13 cellular contexts compared by ENCODE assay signal in the genomic region with DNA sequence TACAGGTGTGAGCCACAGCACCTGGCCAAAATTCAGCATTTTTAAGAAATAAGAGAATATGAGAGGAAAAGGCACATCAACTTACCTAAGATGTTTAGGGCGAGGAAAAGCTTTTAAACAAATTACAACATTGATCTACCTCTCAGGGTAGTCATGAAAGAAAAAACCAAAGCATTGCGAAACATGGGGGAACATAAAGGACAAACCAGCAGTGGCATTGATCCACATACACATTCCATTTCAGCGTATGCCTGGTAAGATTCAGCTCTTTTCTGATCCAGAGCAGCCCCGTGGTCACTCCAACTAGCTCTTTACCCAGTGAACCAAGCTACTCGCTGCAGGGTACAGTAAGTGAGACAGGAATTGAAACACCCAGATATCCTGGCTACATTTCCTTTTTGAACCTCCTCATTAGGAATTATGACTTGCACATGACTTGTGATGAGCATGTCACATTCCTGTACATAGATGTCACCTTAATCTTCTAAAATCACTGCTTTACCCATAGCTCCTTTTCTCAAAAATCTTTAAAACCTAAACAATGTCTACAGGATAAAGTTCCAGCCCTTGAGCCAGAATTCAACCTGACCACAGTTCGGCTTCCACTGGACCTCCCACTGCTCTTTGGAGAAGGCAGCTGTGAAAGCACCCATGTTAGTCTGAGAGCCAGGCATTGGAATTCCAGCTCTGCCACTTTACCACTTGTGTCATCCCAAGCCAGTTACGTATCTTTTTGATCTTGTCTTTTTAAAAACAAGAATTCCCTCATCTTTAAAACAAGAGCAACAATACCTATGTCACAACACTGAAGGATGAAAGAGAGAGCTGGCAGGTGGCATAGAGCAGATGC. TPM values are rescaled to one million over a fixed set of nuclear protein-coding genes. Genes with fewer than 3 reads are reported as not detected.
DNase-seq lines count a peak whose midpoint lies in the region; ATAC-seq, FAIRE-seq and TF ChIP-seq lines count a peak whose summit lies in the region.
"Had no signal": no experiment of that assay in that cellular context is flagged by ENCODE, and none has a peak within 500 bp of the region (broad histone marks: within the 10 kb centered on the region; RNA-seq: fewer than 3 reads in every experiment).

No MANE protein-coding gene starts in this region.

- H3K27ac ChIP-seq in HepG2 (ENCODE audit: extremely low read length, insufficient read depth, low read length) (no peak overlapping the region), right lobe of liver (no peak overlapping the region), vagina (peak overlapping the region; percentile 10)

- no peaks in the 10 kb centered on the region for H3K9me3 Mint-ChIP-seq in MCF 10A (ENCODE audit: unreplicated experiment)
- H3K9me3 Mint-ChIP-seq: natural killer cell had no signal

- H3K4me3 ChIP-seq in HepG2 (replicated peaks in 1 of 3; ENCODE audit: insufficient read depth in 1 of 3, low read depth in 2 of 3, low read length in 3 of 3), result no peak overlapping the region
- H3K4me3 ChIP-seq in right lobe of liver, result no peak overlapping the region
- H3K4me3 ChIP-seq in vagina, result no peak overlapping the region

- TF ChIP-seq EP300 in HepG2 (IDR thresholded peaks at IDR 0.05; ENCODE audit: low read depth in 2 of 2, low read length in 2 of 2) (no peak), HepG2 (CRISPR knock-in tag; IDR thresholded peaks at IDR 0.05; ENCODE audit: borderline replicate concordance) (no peak)

- no peak overlapping the region for H2AFZ ChIP-seq in HepG2 (ENCODE audit: low read length)

- POLR2A ChIA-PET in HepG2 (lab: Yijun Ruan, JAX) (no interaction called here), MCF 10A (lab: Yijun Ruan, JAX) (interaction anchor here (0.6 to 6.4 kb wide), 17 partner anchors 14 to 185 kb away, joined by 3 to 64 read pairs (median 4); a partner anchor contains a TSS)

- CTCF ChIA-PET in HepG2 (lab: Yijun Ruan, JAX; ENCODE audit: low intra/inter-chr PET ratio, low total read pairs), result no interaction called here
- CTCF ChIA-PET in MCF 10A (lab: Yijun Ruan, JAX), result interaction anchor here (0.6 to 2.1 kb wide), 8 partner anchors 11 to 951 kb away, joined by 3 to 10 read pairs (median 3); a partner anchor contains a TSS

- H3K36me3 ChIP-seq in HepG2 (replicated peaks in 1 of 2; ENCODE audit: control insufficient read depth in 1 of 2, insufficient read depth in 2 of 2, low read length in 2 of 2) (no peaks in the 10 kb centered on the region), right lobe of liver (no peaks in the 10 kb centered on the region), vagina (no peaks in the 10 kb centered on the region)
- H3K36me3 ChIP-seq: Peyer's patch had no signal

- no peak overlapping the region for H3K9ac ChIP-seq in HepG2 (ENCODE audit: insufficient read depth, low read depth, low read length)

- FAIRE-seq in HepG2 (lab: Jason Lieb, UNC), result no peak

- peaks cover 34% of the 10 kb centered on the region for H3K4me1 ChIP-seq in HepG2 (ENCODE audit: insufficient read depth, low read length)
- peaks cover 0 to 3% (median 0%) of the 10 kb centered on the region in 4 donors for H3K4me1 ChIP-seq in right lobe of liver
- peaks cover 80% of the 10 kb centered on the region for H3K4me1 ChIP-seq in vagina

- peak; percentile 43 for DNase-seq in HepG2 (ENCODE audit: low spot score)
- DNase-seq in right lobe of liver, result no peak
- DNase-seq in MCF 10A (ENCODE audit: unreplicated experiment), result peak; percentile 58
- DNase-seq in kidney tubule cell (ENCODE audit: low spot score), result peak; percentile 37
- DNase-seq in vagina (ENCODE audit: extremely low spot score in 2 of 2), result no peak
- no peak for DNase-seq in DMS153 (lab: John Stamatoyannopoulos, UW)
- DNase-seq in activated naive CD4-positive, alpha-beta T cell treated with anti-CD3 and anti-CD28 coated beads, Interleukin-2, amount 50 U/mL, for 16 hours, result no peak
- DNase-seq: activated CD4-positive, alpha-beta T cell treated with anti-CD3 and anti-CD28 coated beads for 36 hours; cortex of kidney; natural killer cell; NCI-H2081; Peyer's patch had no signal

- TF ChIP-seq CTCF in HepG2 (CRISPR knock-in tag; IDR thresholded peaks at IDR 0.05), result no peak
- TF ChIP-seq CTCF in right lobe of liver (IDR thresholded peaks at IDR 0.05), result no peak
- TF ChIP-seq CTCF in MCF 10A (IDR thresholded peaks at IDR 0.05; ENCODE audit: unreplicated experiment), result no peak
- no peak for TF ChIP-seq CTCF in vagina (IDR thresholded peaks at IDR 0.05)

- H3K9me3 ChIP-seq in HepG2 (ENCODE audit: low read length) (no peaks in the 10 kb centered on the region), right lobe of liver (no peaks in the 10 kb centered on the region), vagina (no peaks in the 10 kb centered on the region)
- H3K9me3 ChIP-seq: Peyer's patch had no signal

- in situ Hi-C loops in HepG2 (cut with HindIII; ENCODE audit: extremely low pct_ligation_motif_present, low pct_unique_long_range_greater_than_20kb), result no loop called here

- BruUV-seq in HepG2 (replicated peaks; lab: Mats Ljungman, UMichigan) (no TSS peak), MCF 10A (replicated peaks; lab: Mats Ljungman, UMichigan) (no TSS peak)

- no peaks in the 10 kb centered on the region for H3K36me3 Mint-ChIP-seq in MCF 10A (ENCODE audit: insufficient read depth, unreplicated experiment)
- H3K36me3 Mint-ChIP-seq: natural killer cell had no signal

- H3K27me3 ChIP-seq in HepG2 (ENCODE audit: control insufficient read depth in 1 of 2, insufficient read depth in 2 of 2, low read length in 2 of 2) (peaks cover 0 to 20% of the 10 kb centered on the region in 2 experiments; a peak in 3 of 5 replicates), right lobe of liver (no peaks in the 10 kb centered on the region), vagina (no peaks in the 10 kb centered on the region)
- H3K27me3 ChIP-seq: Peyer's patch had no signal

- TF ChIP-seq POLR2A in HepG2 (IDR thresholded peaks at IDR 0.05; ENCODE audit: insufficient read depth in 1 of 2, low read depth in 2 of 2, low read length in 2 of 2), result no peak
- TF ChIP-seq POLR2A in right lobe of liver (IDR thresholded peaks at IDR 0.05), result no peak
- TF ChIP-seq POLR2A in vagina (IDR thresholded peaks at IDR 0.05), result no peak

- no peak overlapping the region for H3K4me3 Mint-ChIP-seq in MCF 10A (ENCODE audit: unreplicated experiment)
- H3K4me3 Mint-ChIP-seq: activated CD4-positive, alpha-beta T cell treated with anti-CD3 and anti-CD28 coated beads for 36 hours; natural killer cell had no signal

- H3K27me3 Mint-ChIP-seq in MCF 10A (ENCODE audit: insufficient read depth, unreplicated experiment), result no peaks in the 10 kb centered on the region

- TF ChIP-seq RAD21 in HepG2 (CRISPR knock-in tag; IDR thresholded peaks at IDR 0.05), result no peak

- H3K4me2 ChIP-seq in HepG2 (ENCODE audit: low read depth, low read length), result no peak overlapping the region

- H4K20me1 ChIP-seq in HepG2 (ENCODE audit: insufficient read depth, low read length), result no peaks in the 10 kb centered on the region

- H3K4me1 Mint-ChIP-seq in MCF 10A (ENCODE audit: insufficient read depth, unreplicated experiment), result peaks cover 17% of the 10 kb centered on the region
- H3K4me1 Mint-ChIP-seq: natural killer cell had no signal

- no peaks in the 10 kb centered on the region for H3K79me2 ChIP-seq in HepG2 (ENCODE audit: insufficient read depth, low read length)

- intact Hi-C loops in HepG2 (cut with micrococcal nuclease; ENCODE audit: unreplicated experiment), result no loop called here
- intact Hi-C loops in right lobe of liver (cut with DNase I), result no loop called here
- intact Hi-C loops in MCF 10A (cut with micrococcal nuclease), result no loop called here
- intact Hi-C loops in vagina (cut with DNase I), result no loop called here

- H3K27ac Mint-ChIP-seq in MCF 10A (ENCODE audit: low read depth, unreplicated experiment), result peak overlapping the region; percentile 86
- H3K27ac Mint-ChIP-seq: activated CD4-positive, alpha-beta T cell treated with anti-CD3 and anti-CD28 coated beads for 36 hours; natural killer cell had no signal

- WGBS in HepG2 (ENCODE audit: low lambda C conversion rate), result 20% methylated on average over 7 of the region's 7 CpGs
- WGBS in right lobe of liver (ENCODE audit: insufficient coverage, low coverage, low lambda C conversion rate, missing lambda C conversion rate), result 45% methylated on average over 7 of the region's 7 CpGs

- peak; percentile 51 for ATAC-seq in HepG2
- no peak for ATAC-seq in right lobe of liver
- ATAC-seq in HG02588 (IDR thresholded peaks at IDR 0.05; ENCODE audit: unreplicated experiment), result no peak
- ATAC-seq: activated CD4-positive, alpha-beta T cell treated with anti-CD3 and anti-CD28 coated beads for 36 hours; natural killer cell had no signal

TF ChIP-seq in HepG2, 621 proteins besides CTCF, POLR2A, EP300 and RAD21 (continues in another document):
- TF ChIP-seq RARA (CRISPR knock-in tag; IDR thresholded peaks at IDR 0.05), result peak; percentile 15; the same call in 1 of the 2 replicates
- TF ChIP-seq GZF1 (CRISPR knock-in tag; IDR thresholded peaks at IDR 0.05), result no peak
- peak; percentile 47; the same call in 1 of the 2 replicates for TF ChIP-seq GATAD2A (CRISPR knock-in tag; IDR thresholded peaks at IDR 0.05)
- peak; percentile 89 for TF ChIP-seq CEBPG (CRISPR knock-in tag; IDR thresholded peaks at IDR 0.05)

RNA-seq across cellular contexts. Expression of a gene that starts 42.9 kb away (rescaled TPM):
- total RNA-seq in HepG2 (2016; rRNA removed; fragmentation: Illumina TruSeq; extraction: Trizol), result 20.3 and 21.6 TPM in 2 replicates
- total RNA-seq in HepG2 (2016; cell fraction: cytosol; rRNA removed; fragmentation: Illumina TruSeq; extraction: Trizol; ENCODE audit: low read depth), result 10.8 and 10.9 TPM in 2 replicates
- total RNA-seq in HepG2 (2016; cell fraction: insoluble cytoplasmic fraction; rRNA removed; fragmentation: Illumina TruSeq; extraction: Trizol), result 18.6 and 21.9 TPM in 2 replicates
- 12.8 and 14.4 TPM in 2 replicates for total RNA-seq in HepG2 (2016; cell fraction: membrane; rRNA removed; fragmentation: Illumina TruSeq; extraction: Trizol)
- 7.1 and 11.6 TPM in 2 replicates for total RNA-seq in HepG2 (2016; cell fraction: nucleus; rRNA removed; fragmentation: Illumina TruSeq; extraction: Trizol)
- 10.0 and 11.8 TPM in 2 replicates for polyA plus RNA-seq in HepG2 (2011; rRNA removed)
- polyA plus RNA-seq in HepG2 (2011; cell fraction: cytosol; rRNA removed), result 11.3 and 13.1 TPM in 2 replicates
- polyA plus RNA-seq in HepG2 (2011; cell fraction: nucleus; rRNA removed), result 4.0 and 6.6 TPM in 2 replicates
- polyA plus RNA-seq in HepG2 (2012), result 8.0 and 8.7 TPM in 2 replicates
- polyA plus RNA-seq in HepG2 (2016; cell fraction: cytosol; fragmentation: Illumina TruSeq; extraction: Trizol; ENCODE audit: low read depth), result 10.0 and 10.5 TPM in 2 replicates
- 27.2 and 31.0 TPM in 2 replicates for polyA plus RNA-seq in HepG2 (2016; cell fraction: insoluble cytoplasmic fraction; fragmentation: Illumina TruSeq; extraction: Trizol; ENCODE audit: low read depth)
- polyA plus RNA-seq in HepG2 (2016; cell fraction: membrane; fragmentation: Illumina TruSeq; extraction: Trizol; ENCODE audit: low read depth), result 10.9 and 12.6 TPM in 2 replicates
- 14.8 and 19.7 TPM in 2 replicates for polyA plus RNA-seq in HepG2 (2016; cell fraction: nucleus; fragmentation: Illumina TruSeq; extraction: Trizol; ENCODE audit: insufficient read depth, low read depth)
- 2.1 and 11.4 TPM in 2 replicates for polyA minus RNA-seq in HepG2 (2011; rRNA and poly(A)+ RNA removed; ENCODE audit: low replicate concordance)
- polyA minus RNA-seq in HepG2 (2011; cell fraction: cytosol; rRNA and poly(A)+ RNA removed), result 4.8 and 10.5 TPM in 2 replicates
- 4.4 and 5.3 TPM in 2 replicates for polyA minus RNA-seq in HepG2 (2011; cell fraction: nucleus; rRNA and poly(A)+ RNA removed)
- 10 to 100 TPM in 3 of 6 experiments, 1 to 10 TPM in 3; 5.8 to 14.8 (median 8.7) TPM for total RNA-seq in right lobe of liver
- total RNA-seq in MCF 10A (2022), result 64.6 and 67.6 TPM in 2 replicates
- total RNA-seq in vagina, result 16.7 TPM

Comparison
In these comparisons a context has a peak if more than half of its experiments do, and no peak if none do; other contexts are left out.
1. DNase-seq: peak in HepG2 (single experiment), MCF 10A (single experiment) and kidney tubule cell (single experiment); none in right lobe of liver (0 of 3), vagina (0 of 2), DMS153 (single experiment) and activated naive CD4-positive, alpha-beta T cell treated with anti-CD3 and anti-CD28 coated beads, Interleukin-2, amount 50 U/mL, for 16 hours (single experiment).